ENCODE assay signal across 8 cellular contexts in genomic region chr19:56404705-56405056, GRCh38. TPM values are rescaled to one million over a fixed set of nuclear protein-coding genes. Genes with fewer than 3 reads are reported as not detected.
DNase-seq lines count a peak whose midpoint lies in the region; ATAC-seq and TF ChIP-seq lines count a peak whose summit lies in the region.

No MANE protein-coding gene starts in this region.

- H3K4me3 ChIP-seq in AG09309 (ENCODE audit: control insufficient read depth, low read depth, low read length): peak overlapping the region; percentile 85
- peak overlapping the region in 3 of 4 donors; percentile 33 to 83 (median 80) for H3K4me3 ChIP-seq in adrenal gland

- H3K4me1 ChIP-seq in adrenal gland (replicated peaks in 1 of 2): peaks cover 0 to 11% of the 10 kb centered on the region in 2 donors

- WGBS in adrenal gland, 4 donors: 56 to 77% (median 65%) methylated on average over 9 of the region's 9 CpGs

- peaks cover 0 to 26% (median 0%) of the 10 kb centered on the region in 3 donors for H3K9me3 ChIP-seq in adrenal gland (replicated peaks in 1 of 3)

- peak overlapping the region; percentile 98 for H3K27ac Mint-ChIP-seq in memory B cell

- TF ChIP-seq CTCF in AG09309 (IDR thresholded peaks at IDR 0.05; ENCODE audit: control insufficient read depth, insufficient read depth, low read depth, low read length, missing control alignments): no peak
- TF ChIP-seq CTCF in adrenal gland (IDR thresholded peaks at IDR 0.05): no peak
- no peak for TF ChIP-seq CTCF in GM10266 (IDR thresholded peaks at IDR 0.05; ENCODE audit: control insufficient read depth, insufficient read depth, low read depth, missing control alignments)

- H3K36me3 Mint-ChIP-seq in memory B cell: peaks cover 46% of the 10 kb centered on the region

- TF ChIP-seq POLR2A in adrenal gland (IDR thresholded peaks at IDR 0.05): no peak

- H3K4me1 Mint-ChIP-seq in memory B cell: peaks cover 25% of the 10 kb centered on the region

- H3K27ac ChIP-seq in adrenal gland: peak overlapping the region in 1 of 5 donors; percentile 98

- ATAC-seq in HG03060 (IDR thresholded peaks at IDR 0.05; ENCODE audit: low read depth, unreplicated experiment) (peak; percentile 1), memory B cell (ENCODE audit: low read depth) (no peak)

- intact Hi-C loops in adrenal gland (cut with DNase I): loop anchor here in 1 of 2 donors (10.0 kb wide), 1 partner anchor 100 kb away; the partner anchor contains the start of gene ZNF471

- DNase-seq in AG09309 (ENCODE audit: low read depth) (no peak), adrenal gland (peak in 3 of 7 donors; percentile 3 to 28 (median 16)), memory B cell (ENCODE audit: low spot score in 2 of 2) (no peak), NOMO-1 treated with dmso at 0.1 percent for 144 hours (lab: John Stamatoyannopoulos, UW; ENCODE audit: unreplicated experiment) (no peak), GM10266 (ENCODE audit: extremely low spot score) (no peak), MV-4-11 (lab: John Stamatoyannopoulos, UW) (no peak), SIG-M5 treated with dmso at 0.1 percent for 504 hours (lab: John Stamatoyannopoulos, UW; ENCODE audit: unreplicated experiment) (no peak)

- H3K27me3 Mint-ChIP-seq in memory B cell: no peaks in the 10 kb centered on the region

- H3K27me3 ChIP-seq in adrenal gland: no peaks in the 10 kb centered on the region

- peaks cover 35% of the 10 kb centered on the region for H3K9me3 Mint-ChIP-seq in memory B cell

- H3K4me3 Mint-ChIP-seq in memory B cell: peak overlapping the region; percentile 81

- peaks cover 0 to 14% of the 10 kb centered on the region in 2 donors for H3K36me3 ChIP-seq in adrenal gland (replicated peaks in 1 of 2)

RNA-seq across cellular contexts. Expression of gene ZNF583, which starts 0.5 kb away (rescaled TPM):
- total RNA-seq in adrenal gland: 1 to 10 TPM; 4.0 to 9.4 (median 6.2) TPM
- 10 to 100 TPM in 1 of 3 donors, 1 to 10 TPM in 2; 1.5 to 10.1 (median 2.7) TPM for polyA plus RNA-seq in adrenal gland

RNA-seq across cellular contexts. Expression of gene ZNF582, which starts 11.3 kb away (rescaled TPM):
- 1 to 10 TPM; 3.6 to 9.7 (median 6.2) TPM for total RNA-seq in adrenal gland
- 1 to 10 TPM; 7.6 to 8.8 (median 8.7) TPM for polyA plus RNA-seq in adrenal gland
